7 cellular contexts compared by ENCODE assay signal in the genomic region with DNA sequence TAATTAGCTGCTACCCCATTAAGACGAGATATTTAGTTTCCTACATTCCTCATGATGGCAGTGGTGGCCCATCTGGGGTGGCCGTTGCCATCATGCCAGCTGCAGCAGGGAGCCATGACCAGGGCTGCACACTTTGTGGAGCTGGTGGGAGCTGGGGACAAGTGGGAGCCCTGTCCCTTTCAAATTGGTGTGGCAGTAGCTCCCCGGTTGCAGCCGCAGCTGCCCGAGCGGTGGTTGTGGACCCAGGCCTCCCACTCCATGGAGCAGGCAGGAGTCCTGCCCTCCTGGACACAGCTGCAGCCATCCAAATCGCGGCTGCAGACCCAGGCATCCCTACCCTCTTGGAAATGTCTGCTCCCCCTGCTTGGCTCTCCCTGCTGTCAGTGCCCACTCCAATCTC. TPM values are rescaled to one million over a fixed set of nuclear protein-coding genes. Genes with fewer than 3 reads are reported as not detected.
"Had no signal": no experiment of that assay in that cellular context is flagged by ENCODE, and none has a peak within 500 bp of the region (broad histone marks: within the 10 kb centered on the region; RNA-seq: fewer than 3 reads in every experiment).

No MANE protein-coding gene starts in this region.

- H3K36me3 Mint-ChIP-seq: IgD-negative memory B cell had no signal

- H3K27me3 Mint-ChIP-seq: IgD-negative memory B cell had no signal

- H3K27ac Mint-ChIP-seq: GM23338, H9, HFFc6, IgD-negative memory B cell had no signal

- DNase-seq: H9, HCEC 1CT, HFFc6, KBM-7 had no signal

- H3K4me3 Mint-ChIP-seq: GM23338, H9, HFFc6, IgD-negative memory B cell had no signal

- H3K9me3 Mint-ChIP-seq: GM23338, HFFc6 had no signal

RNA-seq across cellular contexts. Expression of a gene that starts 9.3 kb away (rescaled TPM):
- total RNA-seq: HepG2 had no signal
